Comparison of ENCODE assay signal across 2 cellular contexts in genomic region chr2:201135396-201135795, GRCh38.
TF ChIP-seq lines count a peak whose summit lies in the region.

No MANE protein-coding gene starts in this region.

TF ChIP-seq in GM12891, 5 proteins besides CTCF, POLR2A, EP300 and RAD21:
- TF ChIP-seq POU2F2 (IDR thresholded peaks at IDR 0.05; ENCODE audit: low read depth, low read length) (no peak), SPI1 (IDR thresholded peaks at IDR 0.05; ENCODE audit: low read depth, low read length) (no peak), PAX5 (IDR thresholded peaks at IDR 0.05; ENCODE audit: insufficient read depth, low read length, severe bottlenecking) (peak; percentile 83), POLR2AphosphoS5 (IDR thresholded peaks at IDR 0.05; ENCODE audit: low read depth, low read length) (0 out of 2 replicates have a peak, but pooled peaks have one; percentile 32), TAF1 (IDR thresholded peaks at IDR 0.05; ENCODE audit: low read depth, low read length) (no peak)
TF ChIP-seq in GM12891: peak in this region for 2.

TF ChIP-seq in GM12878, 131 proteins besides CTCF, POLR2A, EP300 and RAD21 (continues in another document):
- TF ChIP-seq TBL1XR1 (IDR thresholded peaks at IDR 0.05; ENCODE audit: low read depth, low read length) (no peak), ATF7 (IDR thresholded peaks at IDR 0.05; ENCODE audit: low read depth) (peak; percentile 23; the same call in 1 of the 2 replicates), NR2C1 (IDR thresholded peaks at IDR 0.05) (no peak), MYB (IDR thresholded peaks at IDR 0.05; ENCODE audit: borderline replicate concordance, low read depth, low read length) (no peak), CHD1 (IDR thresholded peaks at IDR 0.05; ENCODE audit: low read depth, low read length) (no peak), RCOR1 (conservative IDR thresholded peaks at IDR 0.05; ENCODE audit: low read depth, low read length) (no peak), RUNX3 (IDR thresholded peaks at IDR 0.05; ENCODE audit: low read length) (peak; percentile 27; the same call in 1 of the 2 replicates), FOS (IDR thresholded peaks at IDR 0.05; ENCODE audit: borderline replicate concordance, extremely low read depth, insufficient read length) (no peak), E4F1 (IDR thresholded peaks at IDR 0.05; ENCODE audit: borderline replicate concordance, partially characterized antibody) (no peak), E2F4 (IDR thresholded peaks at IDR 0.05; ENCODE audit: low read depth, low read length) (no peak), JUNB (IDR thresholded peaks at IDR 0.05) (peak; percentile 25), BCL3 (IDR thresholded peaks at IDR 0.05; ENCODE audit: borderline replicate concordance, insufficient read depth, low read depth, low read length, poor library complexity, severe bottlenecking) (peak; percentile 53), SMC3 (IDR thresholded peaks at IDR 0.05; ENCODE audit: borderline replicate concordance, low read length) (no peak), ZBTB11 (CRISPR knock-in tag; IDR thresholded peaks at IDR 0.05) (no peak), BMI1 (IDR thresholded peaks at IDR 0.05; ENCODE audit: borderline replicate concordance) (no peak), ZNF622 (IDR thresholded peaks at IDR 0.05) (no peak), POLR2AphosphoS2 (IDR thresholded peaks at IDR 0.05; ENCODE audit: low read depth, low read length) (no peak), MXI1 (IDR thresholded peaks at IDR 0.05; ENCODE audit: low read depth, low read length) (0 out of 2 replicates have a peak, but pooled peaks have one; percentile 28), PBX3 (IDR thresholded peaks at IDR 0.05; ENCODE audit: insufficient replicate concordance, low read depth, low read length) (peak; percentile 3), MYC (IDR thresholded peaks at IDR 0.05; ENCODE audit: insufficient read depth, insufficient read length, insufficient replicate concordance, low read length, severe bottlenecking) (no peak), REST (IDR thresholded peaks at IDR 0.05; ENCODE audit: low read depth, low read length) (no peak), BRCA1 (IDR thresholded peaks at IDR 0.05; ENCODE audit: low read depth, low read length) (no peak), SMARCA5 (IDR thresholded peaks at IDR 0.05) (no peak), HSF1 (IDR thresholded peaks at IDR 0.05; ENCODE audit: low read depth, low read length) (no peak), ZNF24 (IDR thresholded peaks at IDR 0.05) (no peak), SUPT20H (IDR thresholded peaks at IDR 0.05; ENCODE audit: borderline replicate concordance, control insufficient read depth, low read depth, low read length) (no peak), ZNF207 (IDR thresholded peaks at IDR 0.05; ENCODE audit: borderline replicate concordance) (no peak), FOXK2 (IDR thresholded peaks at IDR 0.05) (no peak), TARDBP (IDR thresholded peaks at IDR 0.05; ENCODE audit: borderline replicate concordance) (no peak), NR2C2 (IDR thresholded peaks at IDR 0.05; ENCODE audit: borderline replicate concordance, control insufficient read depth, insufficient read length, low read depth) (no peak), POLR2AphosphoS5 (IDR thresholded peaks at IDR 0.05; ENCODE audit: low read length) (peak; percentile 35; the same call in 1 of the 2 replicates), NBN (IDR thresholded peaks at IDR 0.05) (no peak)
- TF ChIP-seq, protein P1, sequence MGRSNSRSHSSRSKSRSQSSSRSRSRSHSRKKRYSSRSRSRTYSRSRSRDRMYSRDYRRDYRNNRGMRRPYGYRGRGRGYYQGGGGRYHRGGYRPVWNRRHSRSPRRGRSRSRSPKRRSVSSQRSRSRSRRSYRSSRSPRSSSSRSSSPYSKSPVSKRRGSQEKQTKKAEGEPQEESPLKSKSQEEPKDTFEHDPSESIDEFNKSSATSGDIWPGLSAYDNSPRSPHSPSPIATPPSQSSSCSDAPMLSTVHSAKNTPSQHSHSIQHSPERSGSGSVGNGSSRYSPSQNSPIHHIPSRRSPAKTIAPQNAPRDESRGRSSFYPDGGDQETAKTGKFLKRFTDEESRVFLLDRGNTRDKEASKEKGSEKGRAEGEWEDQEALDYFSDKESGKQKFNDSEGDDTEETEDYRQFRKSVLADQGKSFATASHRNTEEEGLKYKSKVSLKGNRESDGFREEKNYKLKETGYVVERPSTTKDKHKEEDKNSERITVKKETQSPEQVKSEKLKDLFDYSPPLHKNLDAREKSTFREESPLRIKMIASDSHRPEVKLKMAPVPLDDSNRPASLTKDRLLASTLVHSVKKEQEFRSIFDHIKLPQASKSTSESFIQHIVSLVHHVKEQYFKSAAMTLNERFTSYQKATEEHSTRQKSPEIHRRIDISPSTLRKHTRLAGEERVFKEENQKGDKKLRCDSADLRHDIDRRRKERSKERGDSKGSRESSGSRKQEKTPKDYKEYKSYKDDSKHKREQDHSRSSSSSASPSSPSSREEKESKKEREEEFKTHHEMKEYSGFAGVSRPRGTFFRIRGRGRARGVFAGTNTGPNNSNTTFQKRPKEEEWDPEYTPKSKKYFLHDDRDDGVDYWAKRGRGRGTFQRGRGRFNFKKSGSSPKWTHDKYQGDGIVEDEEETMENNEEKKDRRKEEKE (IDR thresholded peaks at IDR 0.05): no peak
- TF ChIP-seq, protein P2, sequence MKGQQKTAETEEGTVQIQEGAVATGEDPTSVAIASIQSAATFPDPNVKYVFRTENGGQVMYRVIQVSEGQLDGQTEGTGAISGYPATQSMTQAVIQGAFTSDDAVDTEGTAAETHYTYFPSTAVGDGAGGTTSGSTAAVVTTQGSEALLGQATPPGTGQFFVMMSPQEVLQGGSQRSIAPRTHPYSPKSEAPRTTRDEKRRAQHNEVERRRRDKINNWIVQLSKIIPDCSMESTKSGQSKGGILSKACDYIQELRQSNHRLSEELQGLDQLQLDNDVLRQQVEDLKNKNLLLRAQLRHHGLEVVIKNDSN (IDR thresholded peaks at IDR 0.05; ENCODE audit: borderline replicate concordance, extremely low read length, insufficient read depth, low read depth, low read length): no peak
- TF ChIP-seq, protein P3, sequence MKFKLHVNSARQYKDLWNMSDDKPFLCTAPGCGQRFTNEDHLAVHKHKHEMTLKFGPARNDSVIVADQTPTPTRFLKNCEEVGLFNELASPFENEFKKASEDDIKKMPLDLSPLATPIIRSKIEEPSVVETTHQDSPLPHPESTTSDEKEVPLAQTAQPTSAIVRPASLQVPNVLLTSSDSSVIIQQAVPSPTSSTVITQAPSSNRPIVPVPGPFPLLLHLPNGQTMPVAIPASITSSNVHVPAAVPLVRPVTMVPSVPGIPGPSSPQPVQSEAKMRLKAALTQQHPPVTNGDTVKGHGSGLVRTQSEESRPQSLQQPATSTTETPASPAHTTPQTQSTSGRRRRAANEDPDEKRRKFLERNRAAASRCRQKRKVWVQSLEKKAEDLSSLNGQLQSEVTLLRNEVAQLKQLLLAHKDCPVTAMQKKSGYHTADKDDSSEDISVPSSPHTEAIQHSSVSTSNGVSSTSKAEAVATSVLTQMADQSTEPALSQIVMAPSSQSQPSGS (IDR thresholded peaks at IDR 0.05; ENCODE audit: low read length): 0 out of 2 replicates have a peak, but pooled peaks have one; percentile 16
